In genomic region chr1:112172294-112172882, GRCh38 we compare ENCODE assay signal across 9 cellular contexts.
DNase-seq lines count a peak whose midpoint lies in the region; ATAC-seq and TF ChIP-seq lines count a peak whose summit lies in the region.
"Had no signal": no experiment of that assay in that cellular context is flagged by ENCODE, and none has a peak within 500 bp of the region (broad histone marks: within the 10 kb centered on the region; RNA-seq: fewer than 3 reads in every experiment).

No MANE protein-coding gene starts in this region.

- TF ChIP-seq CTCF in GM20000 (IDR thresholded peaks at IDR 0.05; ENCODE audit: extremely low read depth, missing control alignments) (no peak), endothelial cell (IDR thresholded peaks at IDR 0.05; ENCODE audit: unreplicated experiment) (no peak), neural cell (IDR thresholded peaks at IDR 0.05; ENCODE audit: poor library complexity, severe bottlenecking) (no peak)

- no peaks in the 10 kb centered on the region for H3F3A ChIP-seq in neural cell (ENCODE audit: insufficient read depth, low read length, poor library complexity, severe bottlenecking)

- no peaks in the 10 kb centered on the region for H3K9me3 Mint-ChIP-seq in endothelial cell (ENCODE audit: unreplicated experiment)

- no peak for TF ChIP-seq EP300 in neural cell (conservative IDR thresholded peaks at IDR 0.05; ENCODE audit: poor library complexity, severe bottlenecking)

- peaks cover 6% of the 10 kb centered on the region for H3K27me3 ChIP-seq in neural cell (ENCODE audit: insufficient read depth, low read depth, low read length)

- DNase-seq in GM20000 (ENCODE audit: low spot score) (peak; percentile 20), NAMALWA (ENCODE audit: low spot score) (peak; percentile 23), endothelial cell (ENCODE audit: low spot score) (peak; percentile 73), SKM-1 (lab: John Stamatoyannopoulos, UW; ENCODE audit: unreplicated experiment) (no peak), NCI-H2227 (lab: John Stamatoyannopoulos, UW; ENCODE audit: unreplicated experiment) (no peak)

- H3K36me3 ChIP-seq in neural cell (ENCODE audit: insufficient read depth, low read length), result no peaks in the 10 kb centered on the region

- ATAC-seq in HG03280 (IDR thresholded peaks at IDR 0.05; ENCODE audit: unreplicated experiment) (no peak), HG03571 (IDR thresholded peaks at IDR 0.05; ENCODE audit: unreplicated experiment) (no peak)
- ATAC-seq: stimulated activated memory B cell treated with anti-CD40 and anti-IgM and Interleukin-4, amounts not matched to agents 10 μg/mL and 1 μg/mL and 100 μg/mL, for 72 hours had no signal

- H3K4me3 ChIP-seq in neural cell (ENCODE audit: low read length), result no peak overlapping the region

- no peak overlapping the region for H3K9ac ChIP-seq in neural cell (ENCODE audit: low read length)

- H3K4me1 Mint-ChIP-seq in endothelial cell (ENCODE audit: unreplicated experiment), result no peaks in the 10 kb centered on the region

- H3K79me2 ChIP-seq in neural cell (replicated peaks; ENCODE audit: insufficient read depth, low read length), result no peaks in the 10 kb centered on the region

- no peak overlapping the region for H3K4me2 ChIP-seq in neural cell (ENCODE audit: low read length)

- no peak overlapping the region for H3K4me3 Mint-ChIP-seq in endothelial cell (ENCODE audit: unreplicated experiment)
- H3K4me3 Mint-ChIP-seq: stimulated activated memory B cell treated with anti-CD40 and anti-IgM and Interleukin-4, amounts not matched to agents 10 μg/mL and 1 μg/mL and 100 μg/mL, for 72 hours had no signal

- H2AFZ ChIP-seq in neural cell (ENCODE audit: low read depth, low read length), result no peak overlapping the region

- no peaks in the 10 kb centered on the region for H3K36me3 Mint-ChIP-seq in endothelial cell (ENCODE audit: low read depth, unreplicated experiment)
- H3K36me3 Mint-ChIP-seq: stimulated activated memory B cell treated with anti-CD40 and anti-IgM and Interleukin-4, amounts not matched to agents 10 μg/mL and 1 μg/mL and 100 μg/mL, for 72 hours had no signal

- peaks cover 1% of the 10 kb centered on the region for H3K27me3 Mint-ChIP-seq in endothelial cell (ENCODE audit: unreplicated experiment)

- H4K20me1 ChIP-seq in neural cell (ENCODE audit: insufficient read depth), result no peaks in the 10 kb centered on the region

- no peaks in the 10 kb centered on the region for H3K9me3 ChIP-seq in neural cell (ENCODE audit: low read length)

- H3K9me2 ChIP-seq in neural cell (ENCODE audit: insufficient read depth, low read length), result no peaks in the 10 kb centered on the region

- TF ChIP-seq RAD21 in neural cell (conservative IDR thresholded peaks at IDR 0.05), result no peak

- no peak overlapping the region for H3K27ac Mint-ChIP-seq in endothelial cell (ENCODE audit: unreplicated experiment)
- H3K27ac Mint-ChIP-seq: stimulated activated memory B cell treated with anti-CD40 and anti-IgM and Interleukin-4, amounts not matched to agents 10 μg/mL and 1 μg/mL and 100 μg/mL, for 72 hours had no signal

- no peak overlapping the region for H3K27ac ChIP-seq in neural cell (ENCODE audit: low read length)

TF ChIP-seq in neural cell, 6 proteins besides CTCF, POLR2A, EP300 and RAD21:
- TF ChIP-seq REST (IDR thresholded peaks at IDR 0.05; ENCODE audit: borderline replicate concordance) (peak; percentile 64), TAF1 (IDR thresholded peaks at IDR 0.05; ENCODE audit: low read depth) (no peak)

Comparison
In these comparisons a context has a peak if more than half of its experiments do, and no peak if none do; other contexts are left out.
1. DNase-seq: peak in GM20000 (single experiment), NAMALWA (single experiment) and endothelial cell (single experiment); none in SKM-1 (single experiment) and NCI-H2227 (single experiment).